17 cellular contexts compared by ENCODE assay signal in genomic region chr4:187603093-187603395, GRCh38.
DNase-seq lines count a peak whose midpoint lies in the region; ATAC-seq and TF ChIP-seq lines count a peak whose summit lies in the region.
"Had no signal": no experiment of that assay in that cellular context is flagged by ENCODE, and none has a peak within 500 bp of the region (broad histone marks: within the 10 kb centered on the region; RNA-seq: fewer than 3 reads in every experiment).

No MANE protein-coding gene starts in this region.

- intact Hi-C loops in IMR-90 (cut with micrococcal nuclease), result loop anchor here (10.0 kb wide), 2 partner anchors 772 to 1302 kb away; no protein-coding TSS in a partner anchor

- H3K4me1 Mint-ChIP-seq in chondrocyte (ENCODE audit: low read depth), result peaks cover 73% of the 10 kb centered on the region
- no peaks in the 10 kb centered on the region for H3K4me1 Mint-ChIP-seq in activated CD8-positive, alpha-beta memory T cell treated with anti-CD3 and anti-CD28 coated beads, Interleukin-2, amount 10 ng/mL, durations not matched to agents 7 days and 5 days

- H3K56ac ChIP-seq in IMR-90 (ENCODE audit: extremely low read depth, insufficient read depth, low read length), result no peak overlapping the region

- H3K27ac ChIP-seq in IMR-90 (ENCODE audit: insufficient read depth, low read length), result no peak overlapping the region

- no peaks in the 10 kb centered on the region for H3K36me3 ChIP-seq in IMR-90 (ENCODE audit: control insufficient read depth, insufficient read depth, low read length)

- H3K79me1 ChIP-seq in IMR-90 (ENCODE audit: low read depth in 1 of 2, low read length in 2 of 2), result no peaks in the 10 kb centered on the region

- peak overlapping the region; percentile 19; the same call in 1 of the 2 replicates for H4K91ac ChIP-seq in IMR-90 (ENCODE audit: insufficient read depth, low read depth, low read length)

- peak; percentile 36 for ATAC-seq in IMR-90 (ENCODE audit: low read depth)
- no peak for ATAC-seq in activated CD8-positive, alpha-beta memory T cell treated with anti-CD3 and anti-CD28 coated beads, Interleukin-2, amount 10 ng/mL, durations not matched to agents 7 days and 5 days
- no peak for ATAC-seq in HG02970 (IDR thresholded peaks at IDR 0.05; ENCODE audit: low FRiP score, unreplicated experiment)
- ATAC-seq: esophagus mucosa had no signal

- H3K18ac ChIP-seq in IMR-90 (ENCODE audit: low read depth, low read length), result no peak overlapping the region; the same call in 1 of the 2 replicates

- no peak overlapping the region for H3K4me3 ChIP-seq in IMR-90 (ENCODE audit: insufficient read depth, low read depth, low read length)

- TF ChIP-seq CTCF in IMR-90 (conservative IDR thresholded peaks at IDR 0.05; ENCODE audit: low read depth, low read length) (no peak), chondrocyte (IDR thresholded peaks at IDR 0.05) (no peak)

- peak overlapping the region; percentile 80 for H3K4ac ChIP-seq in IMR-90 (ENCODE audit: low read depth, low read length)

- peak overlapping the region in 1 of 2 experiments; percentile 37; a peak in 2 of 4 replicates for H4K8ac ChIP-seq in IMR-90 (ENCODE audit: low read depth in 2 of 2, low read length in 2 of 2)

- peaks cover 9% of the 10 kb centered on the region for H3K4me1 ChIP-seq in IMR-90 (ENCODE audit: control insufficient read depth, insufficient read depth, low read length)

- H3K9me3 ChIP-seq in IMR-90 (ENCODE audit: control insufficient read depth, insufficient read depth, low read length), result no peaks in the 10 kb centered on the region

- H2BK5ac ChIP-seq in IMR-90 (ENCODE audit: low read depth, low read length, poor library complexity, severe bottlenecking), result peak overlapping the region; percentile 55

- peaks cover 11% of the 10 kb centered on the region for H3K9me1 ChIP-seq in IMR-90 (ENCODE audit: insufficient read depth, low read length)

- in situ Hi-C loops in IMR-90 (cut with MboI; ENCODE audit: low sequenced_read_pairs), result loop anchor here (10.0 kb wide), 1 partner anchor 878 kb away; the partner anchor contains the start of gene FAT1

- no peaks in the 10 kb centered on the region for H3K27me3 Mint-ChIP-seq in chondrocyte (ENCODE audit: low read depth)
- no peaks in the 10 kb centered on the region for H3K27me3 Mint-ChIP-seq in activated CD8-positive, alpha-beta memory T cell treated with anti-CD3 and anti-CD28 coated beads, Interleukin-2, amount 10 ng/mL, durations not matched to agents 7 days and 5 days
- H3K27me3 Mint-ChIP-seq: activated naive CD8-positive, alpha-beta T cell; stimulated activated naive CD8-positive, alpha-beta T cell treated with anti-CD3 and anti-CD28 coated beads, Interleukin-15, Interleukin-2, amounts not matched to agents 100 ng/mL and 50 ng/mL, for 24 hours had no signal

- TF ChIP-seq POLR2A in IMR-90 (IDR thresholded peaks at IDR 0.05; ENCODE audit: low read depth, low read length), result no peak

- BruUV-seq in IMR-90 (replicated peaks; lab: Mats Ljungman, UMichigan), result no TSS peak

- no peak overlapping the region for H2AK5ac ChIP-seq in IMR-90 (ENCODE audit: low read depth, low read length)

- dilution Hi-C loops in IMR-90 (cut with HindIII; ENCODE audit: low sequenced_read_pairs, unreplicated experiment), result no loop called here

- DNase-seq in AG08395 (ENCODE audit: low spot score) (peak; percentile 75), IMR-90 (peak; percentile 83), chondrocyte (ENCODE audit: low spot score) (no peak), kidney tubule cell (ENCODE audit: low spot score) (peak; percentile 55), mesenteric fat pad (ENCODE audit: low spot score) (no peak), HK-2 (ENCODE audit: unreplicated experiment) (no peak)
- DNase-seq in activated CD8-positive, alpha-beta memory T cell treated with anti-CD3 and anti-CD28 coated beads, Interleukin-2, amount 10 ng/mL, durations not matched to agents 7 days and 5 days, result no peak
- DNase-seq: activated CD4-positive, alpha-beta T cell treated with anti-CD3 and anti-CD28 coated beads for 4 hours; DMS79; midbrain; NCI-H2029 treated with DMSO at 0.1 percent for 48 hours; small intestine; T-helper 2 cell had no signal

- H3K4me2 ChIP-seq in IMR-90 (ENCODE audit: low read depth, low read length), result peak overlapping the region; percentile 41; the same call in 1 of the 2 replicates

- H2BK20ac ChIP-seq in IMR-90 (ENCODE audit: low read depth, low read length), result peak overlapping the region; percentile 80

- no peak overlapping the region for H3K9ac ChIP-seq in IMR-90 (ENCODE audit: low read depth, low read length)

- H2AK9ac ChIP-seq in IMR-90 (replicated peaks; ENCODE audit: low read depth, low read length, poor library complexity), result no peak overlapping the region

- no CpG with 5 or more reads among the region's 2 CpGs for WGBS in IMR-90 (ENCODE audit: extremely low coverage in 2 of 2, insufficient read length in 1 of 2), 2 experiments

- no peak overlapping the region for H2BK15ac ChIP-seq in IMR-90 (ENCODE audit: low read depth, low read length)

- peak overlapping the region; percentile 22; the same call in 1 of the 2 replicates for H3K14ac ChIP-seq in IMR-90 (replicated peaks; ENCODE audit: low read depth, low read length)

- H4K20me1 ChIP-seq in IMR-90 (ENCODE audit: insufficient read depth, low read length), result no peaks in the 10 kb centered on the region

- CTCF ChIA-PET in IMR-90 (lab: Yijun Ruan, JAX), result no interaction called here
- CTCF ChIA-PET in activated CD8-positive, alpha-beta memory T cell treated with anti-CD3 and anti-CD28 coated beads, Interleukin-2, amount 10 ng/mL, durations not matched to agents 7 days and 5 days (lab: Charles Lee), result no interaction called here

- peak overlapping the region; percentile 97 for H2BK120ac ChIP-seq in IMR-90 (ENCODE audit: low read depth, low read length)

- H2AFZ ChIP-seq in IMR-90 (replicated peaks; ENCODE audit: low read length, poor library complexity), result no peak overlapping the region

- no peaks in the 10 kb centered on the region for H3K27me3 ChIP-seq in IMR-90 (ENCODE audit: control insufficient read depth, insufficient read depth, low read length)

- no peaks in the 10 kb centered on the region for H3K9me3 Mint-ChIP-seq in chondrocyte (ENCODE audit: low read depth)
- H3K9me3 Mint-ChIP-seq in activated CD8-positive, alpha-beta memory T cell treated with anti-CD3 and anti-CD28 coated beads, Interleukin-2, amount 10 ng/mL, durations not matched to agents 7 days and 5 days (ENCODE audit: low read depth), result no peaks in the 10 kb centered on the region
- H3K9me3 Mint-ChIP-seq: stimulated activated naive CD8-positive, alpha-beta T cell treated with anti-CD3 and anti-CD28 coated beads, Interleukin-15, Interleukin-2, amounts not matched to agents 100 ng/mL and 50 ng/mL, for 24 hours had no signal

- H3K23ac ChIP-seq in IMR-90 (ENCODE audit: low read depth, low read length), result no peak overlapping the region; the same call in 1 of the 2 replicates

- H3K27ac Mint-ChIP-seq in chondrocyte (ENCODE audit: unreplicated experiment), result peak overlapping the region; percentile 97
- H3K27ac Mint-ChIP-seq in activated CD8-positive, alpha-beta memory T cell treated with anti-CD3 and anti-CD28 coated beads, Interleukin-2, amount 10 ng/mL, durations not matched to agents 7 days and 5 days, result no peak overlapping the region
- H3K27ac Mint-ChIP-seq: activated naive CD8-positive, alpha-beta T cell; stimulated activated naive CD8-positive, alpha-beta T cell treated with anti-CD3 and anti-CD28 coated beads, Interleukin-15, Interleukin-2, amounts not matched to agents 100 ng/mL and 50 ng/mL, for 24 hours had no signal

- H3K4me3 Mint-ChIP-seq in chondrocyte (ENCODE audit: unreplicated experiment), result no peak overlapping the region
- no peak overlapping the region for H3K4me3 Mint-ChIP-seq in activated CD8-positive, alpha-beta memory T cell treated with anti-CD3 and anti-CD28 coated beads, Interleukin-2, amount 10 ng/mL, durations not matched to agents 7 days and 5 days
- H3K4me3 Mint-ChIP-seq: activated naive CD8-positive, alpha-beta T cell; stimulated activated naive CD8-positive, alpha-beta T cell treated with anti-CD3 and anti-CD28 coated beads, Interleukin-15, Interleukin-2, amounts not matched to agents 100 ng/mL and 50 ng/mL, for 24 hours had no signal

- POLR2A ChIA-PET in IMR-90 (lab: Charles Lee; ENCODE audit: unreplicated experiment), result no interaction called here

- H4K5ac ChIP-seq in IMR-90 (ENCODE audit: low read depth, low read length), result no peak overlapping the region

- no peaks in the 10 kb centered on the region for H3K36me3 Mint-ChIP-seq in chondrocyte (ENCODE audit: low read depth)
- H3K36me3 Mint-ChIP-seq in activated CD8-positive, alpha-beta memory T cell treated with anti-CD3 and anti-CD28 coated beads, Interleukin-2, amount 10 ng/mL, durations not matched to agents 7 days and 5 days, result no peaks in the 10 kb centered on the region
- H3K36me3 Mint-ChIP-seq: activated naive CD8-positive, alpha-beta T cell had no signal

- no peak for TF ChIP-seq RAD21 in IMR-90 (IDR thresholded peaks at IDR 0.05; ENCODE audit: low read length)

TF ChIP-seq in IMR-90, 13 proteins besides CTCF, POLR2A, EP300 and RAD21:
- TF ChIP-seq FOS (IDR thresholded peaks at IDR 0.05; ENCODE audit: low read depth, low read length) (no peak), RFX5 (IDR thresholded peaks at IDR 0.05; ENCODE audit: low read depth, low read length) (no peak), MAZ (IDR thresholded peaks at IDR 0.05; ENCODE audit: borderline replicate concordance, low read depth, low read length) (no peak), SMC3 (IDR thresholded peaks at IDR 0.05; ENCODE audit: low read depth, low read length) (no peak), CHD1 (IDR thresholded peaks at IDR 0.05; ENCODE audit: low read depth, low read length) (no peak), USF2 (IDR thresholded peaks at IDR 0.05; ENCODE audit: low read depth, low read length) (no peak)
TF ChIP-seq in IMR-90: peak in this region for 0.

Comparison
In these comparisons a context has a peak if more than half of its experiments do, and no peak if none do; other contexts are left out.
1. DNase-seq: peak in AG08395 (single experiment), IMR-90 (single experiment) and kidney tubule cell (single experiment); none in chondrocyte (single experiment), activated CD8-positive, alpha-beta memory T cell treated with anti-CD3 and anti-CD28 coated beads, Interleukin-2, amount 10 ng/mL, durations not matched to agents 7 days and 5 days (single experiment), mesenteric fat pad (single experiment) and HK-2 (single experiment).